8 cellular contexts compared by ENCODE assay signal in the genomic region with DNA sequence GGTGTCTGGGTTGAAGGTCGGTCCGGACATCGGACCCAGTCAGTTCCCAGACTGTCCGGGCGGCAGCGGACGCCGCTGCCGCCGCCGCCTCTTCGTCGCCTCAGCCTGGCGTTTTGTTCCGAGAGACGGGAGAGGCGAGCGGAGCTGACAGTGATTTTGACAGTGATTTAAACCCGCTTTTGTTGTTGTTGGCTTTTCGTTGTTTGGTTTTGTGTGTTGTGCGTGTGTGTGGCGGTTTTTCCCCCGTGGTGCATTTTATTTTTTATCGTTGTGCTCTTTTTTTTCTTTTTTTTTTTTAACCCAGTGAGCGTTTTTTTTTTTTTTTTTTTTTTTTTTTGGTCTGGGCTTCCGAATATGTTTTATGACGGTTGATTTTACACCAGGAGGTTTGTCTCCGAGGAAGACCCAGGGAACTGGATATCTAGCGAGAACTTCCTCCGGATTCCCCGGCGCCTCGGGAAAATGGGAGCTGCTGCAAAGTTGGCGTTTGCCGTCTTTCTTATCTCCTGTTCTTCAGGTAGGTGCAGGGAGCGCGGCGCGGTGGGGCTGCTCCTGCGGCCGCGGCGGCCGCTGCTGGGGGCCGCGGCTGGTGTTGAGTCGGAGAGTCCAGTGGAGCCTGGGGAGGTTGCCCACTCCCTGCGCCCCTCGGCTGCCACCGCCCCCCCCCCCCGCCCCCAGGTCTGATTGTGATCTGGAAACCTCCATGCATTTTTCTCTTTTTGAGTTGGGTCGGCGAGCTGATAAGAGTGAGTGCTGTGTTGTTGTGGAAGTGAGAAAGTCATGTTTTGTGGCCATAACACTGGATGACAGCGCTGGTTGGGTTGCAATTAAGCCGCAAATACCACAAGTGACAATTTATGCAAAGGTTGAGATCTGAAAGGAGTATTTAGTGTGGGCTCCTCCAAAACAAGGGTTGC.
A peak's percentile ranks its signal among the peaks of the same experiment; 100 is the strongest.
DNase-seq lines count a peak whose midpoint lies in the region; ATAC-seq and TF ChIP-seq lines count a peak whose summit lies in the region.

A gene (plus strand): TSS at position 339 of the 917 bp plus-strand sequence. CDS start 124 bp downstream, at position 463.

- ATAC-seq in HG02571 (IDR thresholded peaks at IDR 0.05; ENCODE audit: unreplicated experiment): peak; percentile 37

- H3K4me3 ChIP-seq in WI38 (ENCODE audit: low read depth, low read length): peak within 1 kb of the TSS; percentile 69

- TF ChIP-seq CTCF in WI38 (IDR thresholded peaks at IDR 0.05; ENCODE audit: low read depth, low read length): no peak

- DNase-seq in DMS53 (lab: John Stamatoyannopoulos, UW): peak; percentile 64
- DNase-seq in DMS53 treated with DMSO at 0.1 percent for 48 hours (lab: John Stamatoyannopoulos, UW; ENCODE audit: unreplicated experiment): no peak
- DNase-seq in NAMALWA (ENCODE audit: low spot score): peak; percentile 76
- DNase-seq in left kidney (ENCODE audit: low read depth, low spot score): peak; percentile 86
- DNase-seq in stimulated activated CD4-positive, alpha-beta T cell treated with anti-CD3 and anti-CD28 coated beads, Interleukin-1b, Interleukin-23, amount 100 ng/mL, for 48 hours: peak; percentile 55

- peak within 1 kb of the TSS; percentile 90 for H3K27ac ChIP-seq in cingulate gyrus (ENCODE audit: low read depth, low read length)
